In the genomic region with DNA sequence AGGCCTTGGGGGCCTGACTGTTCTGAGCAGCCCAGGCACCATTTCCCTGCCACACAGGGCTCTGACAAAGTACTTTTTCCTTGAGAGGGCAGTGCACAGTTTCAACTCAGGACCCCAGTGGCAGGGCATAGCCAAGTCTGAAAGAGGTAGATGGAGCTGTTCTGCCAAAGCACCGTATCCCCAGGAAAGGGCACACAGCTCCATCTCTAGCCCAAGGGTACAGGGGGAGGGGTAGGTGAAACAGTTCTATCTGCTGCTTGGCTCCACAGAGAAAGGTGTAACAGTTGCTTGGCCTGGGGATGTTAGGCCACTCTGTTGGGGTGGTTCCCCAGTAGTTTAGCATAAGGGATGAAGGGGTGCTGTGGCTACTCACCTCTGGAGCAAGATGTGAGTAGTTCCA, we compare ENCODE assay signal across 22 cellular contexts. TPM values are rescaled to one million over a fixed set of nuclear protein-coding genes. Genes with fewer than 3 reads are reported as not detected.
"Had no signal": no experiment of that assay in that cellular context is flagged by ENCODE, and none has a peak within 500 bp of the region (broad histone marks: within the 10 kb centered on the region; RNA-seq: fewer than 3 reads in every experiment).

No MANE protein-coding gene starts in this region.

- H3K4me3 ChIP-seq: MG63, SJSA1, SK-N-MC had no signal

- H3K27me3 ChIP-seq: MG63, SJSA1 had no signal

- H3K36me3 ChIP-seq: MG63, SJSA1 had no signal

- H3K27ac ChIP-seq: HL-60, SJSA1, SK-N-MC had no signal

- H3K4me1 ChIP-seq: SJSA1 had no signal

- H3K9me3 ChIP-seq: SJSA1 had no signal

- DNase-seq: Karpas-422, KG1, MG63, NCI-H1092, NCI-H1105 treated with DMSO at 0.1 percent for 48 hours, NCI-H1417 treated with DMSO at 0.1 percent for 48 hours, NCI-H146, NCI-H1694 treated with DMSO at 0.1 percent for 48 hours, NCI-H1930, NCI-H2081 treated with DMSO at 0.1 percent for 48 hours, NCI-H2171, NCI-H226, NCI-H446, NCI-H510A, NCI-H524 treated with DMSO at 0.1 percent for 48 hours, NCI-H774, Right ventricle myocardium superior, RPMI8226, SIG-M5 had no signal

RNA-seq across cellular contexts. Expression of a gene that starts 47.8 kb away (rescaled TPM):
- total RNA-seq: Right ventricle myocardium superior, SJSA1 had no signal
